Comparison of ENCODE assay signal across 12 cellular contexts in genomic region chr1:230170610-230171009, GRCh38.
DNase-seq lines count a peak whose midpoint lies in the region; ATAC-seq and TF ChIP-seq lines count a peak whose summit lies in the region.
"Had no signal": no experiment of that assay in that cellular context is flagged by ENCODE, and none has a peak within 500 bp of the region (broad histone marks: within the 10 kb centered on the region; RNA-seq: fewer than 3 reads in every experiment).

No MANE protein-coding gene starts in this region.

- H3K9me3 Mint-ChIP-seq in naive thymus-derived CD4-positive, alpha-beta T cell: peaks cover 0 to 2% (median 0%) of the 10 kb centered on the region in 11 donors
- H3K9me3 Mint-ChIP-seq in endothelial cell (ENCODE audit: unreplicated experiment): no peaks in the 10 kb centered on the region

- H3K4me3 ChIP-seq in left ventricle myocardium inferior: no peak overlapping the region
- H3K4me3 ChIP-seq in heart right ventricle: no peak overlapping the region
- no peak overlapping the region for H3K4me3 ChIP-seq in SJCRH30
- no peak overlapping the region for H3K4me3 ChIP-seq in naive thymus-derived CD4-positive, alpha-beta T cell (ENCODE audit: low read length)
- H3K4me3 ChIP-seq: SK-N-MC had no signal

- no peaks in the 10 kb centered on the region for H3K9me3 ChIP-seq in left ventricle myocardium inferior (replicated peaks)
- H3K9me3 ChIP-seq in heart right ventricle: peaks cover 0 to 3% (median 0%) of the 10 kb centered on the region in 11 donors
- H3K9me3 ChIP-seq in SJCRH30 (replicated peaks): no peaks in the 10 kb centered on the region
- no peaks in the 10 kb centered on the region for H3K9me3 ChIP-seq in naive thymus-derived CD4-positive, alpha-beta T cell (ENCODE audit: control insufficient read depth in 2 of 3, low read length in 3 of 3)

- intact Hi-C loops in left ventricle myocardium inferior (cut with micrococcal nuclease) (no loop called here), heart right ventricle (cut with DNase I) (loop anchor here in 1 of 10 donors (10.0 kb wide), 1 partner anchor 506 kb away; no protein-coding TSS in a partner anchor)
- intact Hi-C loops in naive thymus-derived CD4-positive, alpha-beta T cell (cut with micrococcal nuclease): no loop called here

- no peak overlapping the region for H3K27ac Mint-ChIP-seq in naive thymus-derived CD4-positive, alpha-beta T cell
- H3K27ac Mint-ChIP-seq in endothelial cell (ENCODE audit: unreplicated experiment): no peak overlapping the region
- H3K27ac Mint-ChIP-seq: type B pancreatic cell had no signal

- H3K36me3 Mint-ChIP-seq in naive thymus-derived CD4-positive, alpha-beta T cell: peaks cover 0 to 5% (median 0%) of the 10 kb centered on the region in 5 donors
- H3K36me3 Mint-ChIP-seq in endothelial cell (ENCODE audit: low read depth, unreplicated experiment): peaks cover 4% of the 10 kb centered on the region

- H3K4me1 ChIP-seq in left ventricle myocardium inferior: peaks cover 29% of the 10 kb centered on the region
- H3K4me1 ChIP-seq in heart right ventricle: peaks cover 0 to 42% (median 13%) of the 10 kb centered on the region in 9 donors
- H3K4me1 ChIP-seq in SJCRH30: peaks cover 28% of the 10 kb centered on the region
- H3K4me1 ChIP-seq in naive thymus-derived CD4-positive, alpha-beta T cell (ENCODE audit: control insufficient read depth in 2 of 2, insufficient read depth in 2 of 2, low read length in 2 of 2): no peaks in the 10 kb centered on the region

- CTCF ChIA-PET in naive thymus-derived CD4-positive, alpha-beta T cell (lab: Charles Lee): interaction anchor here (1.3 kb wide), 1 partner anchor 509 kb away, joined by 6 read pairs; no protein-coding TSS in a partner anchor

- DNase-seq in left ventricle myocardium inferior: no peak
- no peak for DNase-seq in heart right ventricle
- DNase-seq in SJCRH30: peak in 1 of 2 experiments; percentile 15
- DNase-seq in left lobe of liver (ENCODE audit: low spot score): peak; percentile 5
- DNase-seq in AG20443 (ENCODE audit: low spot score): no peak
- DNase-seq in naive thymus-derived CD4-positive, alpha-beta T cell: no peak
- no peak for DNase-seq in endothelial cell (ENCODE audit: low spot score)
- DNase-seq: activated CD4-positive, alpha-beta T cell treated with anti-CD3 and anti-CD28 coated beads, Interleukin-2, amount 50 U/mL, for 48 hours; nucleus accumbens had no signal

- ATAC-seq in heart right ventricle (no peak), left lobe of liver (no peak), HG03432 (IDR thresholded peaks at IDR 0.05; ENCODE audit: unreplicated experiment) (no peak)
- ATAC-seq in naive thymus-derived CD4-positive, alpha-beta T cell: no peak

- peaks cover 30 to 57% (median 46%) of the 10 kb centered on the region in 7 donors for H3K4me1 Mint-ChIP-seq in naive thymus-derived CD4-positive, alpha-beta T cell
- no peaks in the 10 kb centered on the region for H3K4me1 Mint-ChIP-seq in endothelial cell (ENCODE audit: unreplicated experiment)

- POLR2A ChIA-PET in naive thymus-derived CD4-positive, alpha-beta T cell (lab: Charles Lee): no interaction called here

- WGBS in heart right ventricle, 2 donors: 84 to 96% methylated on average over 2 of the region's 2 CpGs

- H3K27me3 ChIP-seq in left ventricle myocardium inferior (ENCODE audit: low read depth) (no peaks in the 10 kb centered on the region), heart right ventricle (no peaks in the 10 kb centered on the region), SJCRH30 (no peaks in the 10 kb centered on the region)
- no peaks in the 10 kb centered on the region for H3K27me3 ChIP-seq in naive thymus-derived CD4-positive, alpha-beta T cell (ENCODE audit: control insufficient read depth in 2 of 2, insufficient read depth in 2 of 2, low read length in 2 of 2)

- no peak overlapping the region for H3K4me3 Mint-ChIP-seq in naive thymus-derived CD4-positive, alpha-beta T cell
- H3K4me3 Mint-ChIP-seq in endothelial cell (ENCODE audit: unreplicated experiment): no peak overlapping the region
- H3K4me3 Mint-ChIP-seq: type B pancreatic cell had no signal

- H3K27ac ChIP-seq in left ventricle myocardium inferior (replicated peaks) (peak overlapping the region; percentile 56), heart right ventricle (peak overlapping the region in 3 of 10 donors; percentile 56 to 65 (median 59)), SJCRH30 (peak overlapping the region; percentile 69)
- no peak overlapping the region for H3K27ac ChIP-seq in naive thymus-derived CD4-positive, alpha-beta T cell (ENCODE audit: low read depth, low read length)
- H3K27ac ChIP-seq: SK-N-MC had no signal

- TF ChIP-seq CTCF in left ventricle myocardium inferior (IDR thresholded peaks at IDR 0.05; ENCODE audit: borderline replicate concordance): no peak
- TF ChIP-seq CTCF in heart right ventricle (IDR thresholded peaks at IDR 0.05): no peak
- no peak for TF ChIP-seq CTCF in endothelial cell (IDR thresholded peaks at IDR 0.05; ENCODE audit: unreplicated experiment)

- no peaks in the 10 kb centered on the region for H3K36me3 ChIP-seq in left ventricle myocardium inferior
- no peaks in the 10 kb centered on the region for H3K36me3 ChIP-seq in heart right ventricle
- H3K36me3 ChIP-seq in SJCRH30: no peaks in the 10 kb centered on the region
- no peaks in the 10 kb centered on the region for H3K36me3 ChIP-seq in naive thymus-derived CD4-positive, alpha-beta T cell (ENCODE audit: control insufficient read depth in 2 of 3, insufficient read depth in 3 of 3, low read length in 3 of 3)

- no peaks in the 10 kb centered on the region for H3K27me3 Mint-ChIP-seq in naive thymus-derived CD4-positive, alpha-beta T cell
- H3K27me3 Mint-ChIP-seq in endothelial cell (ENCODE audit: unreplicated experiment): no peaks in the 10 kb centered on the region
- H3K27me3 Mint-ChIP-seq: type B pancreatic cell had no signal
